ENCODE assay signal across 15 cellular contexts in genomic region chr19:48108997-48109782, GRCh38. TPM values are rescaled to one million over a fixed set of nuclear protein-coding genes. Genes with fewer than 3 reads are reported as not detected.
DNase-seq lines count a peak whose midpoint lies in the region; ATAC-seq and TF ChIP-seq lines count a peak whose summit lies in the region.
"Had no signal": no experiment of that assay in that cellular context is flagged by ENCODE, and none has a peak within 500 bp of the region (broad histone marks: within the 10 kb centered on the region; RNA-seq: fewer than 3 reads in every experiment).

No MANE protein-coding gene starts in this region.

- H3K4me1 Mint-ChIP-seq in activated CD4-positive, alpha-beta T cell treated with anti-CD3 and anti-CD28 coated beads, Interleukin-2, amount 10 ng/mL, durations not matched to agents 7 days and 5 days: peaks cover 27% of the 10 kb centered on the region
- H3K4me1 Mint-ChIP-seq in CD4-positive, CD25-positive, alpha-beta regulatory T cell: peaks cover 5 to 18% (median 11%) of the 10 kb centered on the region in 4 donors
- H3K4me1 Mint-ChIP-seq in activated T-helper 17 cell treated with anti-CD3 and anti-CD28 coated beads, Interleukin-2, amount 50 U/mL, for 72 hours: peaks cover 6% of the 10 kb centered on the region
- peaks cover 2 to 8% of the 10 kb centered on the region in 2 experiments; a peak in 2 of 4 replicates for H3K4me1 Mint-ChIP-seq in H9

- peak overlapping the region in 2 of 3 donors; percentile 33 to 80 for H3K9ac ChIP-seq in skeletal muscle tissue (ENCODE audit: low read depth in 1 of 3, low read length in 3 of 3)
- H3K9ac ChIP-seq in H9 (ENCODE audit: extremely low read depth, insufficient read length, low read length): no peak overlapping the region

- no peak overlapping the region for H2AFZ ChIP-seq in H9 (ENCODE audit: low read length)

- no peak overlapping the region for H3K18ac ChIP-seq in H9 (ENCODE audit: insufficient read length, low read depth, low read length)

- H3K23ac ChIP-seq in H9 (ENCODE audit: insufficient read length, low read depth, low read length): no peak overlapping the region

- DNase-seq in activated CD4-positive, alpha-beta T cell treated with anti-CD3 and anti-CD28 coated beads, Interleukin-2, amount 10 ng/mL, durations not matched to agents 7 days and 5 days: no peak
- no peak for DNase-seq in activated CD4-positive, alpha-beta T cell treated with anti-CD3 and anti-CD28 coated beads for 1 hour
- no peak for DNase-seq in CD4-positive, CD25-positive, alpha-beta regulatory T cell
- DNase-seq in NCI-H2107 (lab: John Stamatoyannopoulos, UW) (no peak), H9 (no peak), pons (ENCODE audit: low spot score) (no peak)
- DNase-seq: ACHN; activated CD4-positive, CD25-positive, alpha-beta regulatory T cell; CD4-positive, alpha-beta memory T cell; foreskin keratinocyte; HFFc6; left lung; NCI-H748 treated with DMSO at 0.1 percent for 48 hours had no signal

- no peak overlapping the region for H4K8ac ChIP-seq in H9 (replicated peaks; ENCODE audit: insufficient read length, low read depth, low read length)

- no peaks in the 10 kb centered on the region for H3K79me2 ChIP-seq in H9 (ENCODE audit: insufficient read depth, low read length)

- H2AK5ac ChIP-seq in H9 (ENCODE audit: insufficient read length, low read length): no peak overlapping the region

- no peak overlapping the region for H3K56ac ChIP-seq in H9 (ENCODE audit: insufficient read length, low read depth, low read length)

- ATAC-seq in CD4-positive, CD25-positive, alpha-beta regulatory T cell (ENCODE audit: low read depth in 2 of 2): no peak
- no peak for ATAC-seq in activated T-helper 17 cell treated with anti-CD3 and anti-CD28 coated beads, Interleukin-2, amount 50 U/mL, for 72 hours (replicated peaks)
- ATAC-seq: foreskin keratinocyte, left lung had no signal

- H3K36me3 ChIP-seq in CD4-positive, CD25-positive, alpha-beta regulatory T cell (ENCODE audit: control insufficient read depth, insufficient read depth, low read length): no peaks in the 10 kb centered on the region
- H3K36me3 ChIP-seq in skeletal muscle tissue (ENCODE audit: control insufficient read depth in 3 of 3, insufficient read depth in 3 of 3, low read length in 3 of 3): peaks cover 10 to 14% (median 10%) of the 10 kb centered on the region in 3 donors
- H3K36me3 ChIP-seq: left lung had no signal

- H3K9me3 ChIP-seq in CD4-positive, CD25-positive, alpha-beta regulatory T cell (ENCODE audit: control insufficient read depth in 2 of 2, low read length in 2 of 2): no peaks in the 10 kb centered on the region
- no peaks in the 10 kb centered on the region for H3K9me3 ChIP-seq in skeletal muscle tissue (ENCODE audit: control insufficient read depth in 3 of 3, low read length in 3 of 3)
- H3K9me3 ChIP-seq in H9 (ENCODE audit: control insufficient read depth, low read depth, low read length): no peaks in the 10 kb centered on the region
- H3K9me3 ChIP-seq: left lung had no signal

- no peak overlapping the region for H3T11ph ChIP-seq in H9 (ENCODE audit: low read length)

- POLR2A ChIA-PET in activated CD4-positive, alpha-beta T cell treated with anti-CD3 and anti-CD28 coated beads, Interleukin-2, amount 10 ng/mL, durations not matched to agents 7 days and 5 days (lab: Charles Lee): no interaction called here

- no peaks in the 10 kb centered on the region for H3K27me3 ChIP-seq in CD4-positive, CD25-positive, alpha-beta regulatory T cell (ENCODE audit: control insufficient read depth, insufficient read depth, low read length)
- H3K27me3 ChIP-seq in skeletal muscle tissue (ENCODE audit: control insufficient read depth in 3 of 3, insufficient read depth in 3 of 3, low read length in 3 of 3): no peaks in the 10 kb centered on the region
- no peaks in the 10 kb centered on the region for H3K27me3 ChIP-seq in H9 (ENCODE audit: insufficient read depth, low read length)
- H3K27me3 ChIP-seq: foreskin keratinocyte, left lung had no signal

- H3K27ac Mint-ChIP-seq in activated CD4-positive, alpha-beta T cell treated with anti-CD3 and anti-CD28 coated beads, Interleukin-2, amount 10 ng/mL, durations not matched to agents 7 days and 5 days: no peak overlapping the region
- H3K27ac Mint-ChIP-seq in CD4-positive, CD25-positive, alpha-beta regulatory T cell: no peak overlapping the region
- H3K27ac Mint-ChIP-seq in activated T-helper 17 cell treated with anti-CD3 and anti-CD28 coated beads, Interleukin-2, amount 50 U/mL, for 72 hours: peak overlapping the region; percentile 73
- peak overlapping the region in 1 of 3 experiments; percentile 27; a peak in 1 of 7 replicates for H3K27ac Mint-ChIP-seq in H9

- H3K4me1 ChIP-seq in CD4-positive, CD25-positive, alpha-beta regulatory T cell (ENCODE audit: control insufficient read depth, insufficient read depth, low read length, poor library complexity, severe bottlenecking): peaks cover 4% of the 10 kb centered on the region
- peaks cover 19 to 35% (median 31%) of the 10 kb centered on the region in 3 donors for H3K4me1 ChIP-seq in skeletal muscle tissue (ENCODE audit: control insufficient read depth in 3 of 3, insufficient read depth in 3 of 3, low read length in 3 of 3)
- H3K4me1 ChIP-seq in H9 (ENCODE audit: insufficient read depth, low read length): no peaks in the 10 kb centered on the region; the same call in 1 of the 2 replicates

- no peaks in the 10 kb centered on the region for H3K9me3 Mint-ChIP-seq in activated CD4-positive, alpha-beta T cell treated with anti-CD3 and anti-CD28 coated beads, Interleukin-2, amount 10 ng/mL, durations not matched to agents 7 days and 5 days
- H3K9me3 Mint-ChIP-seq in CD4-positive, CD25-positive, alpha-beta regulatory T cell: peaks cover 0 to 2% (median 0%) of the 10 kb centered on the region in 7 donors
- no peaks in the 10 kb centered on the region for H3K9me3 Mint-ChIP-seq in activated T-helper 17 cell treated with anti-CD3 and anti-CD28 coated beads, Interleukin-2, amount 50 U/mL, for 72 hours
- H3K9me3 Mint-ChIP-seq in H9: peaks cover 0 to under 1% of the 10 kb centered on the region in 2 experiments; a peak in 1 of 5 replicates
- H3K9me3 Mint-ChIP-seq: CD4-positive, alpha-beta memory T cell; HFFc6 had no signal

- H3K4ac ChIP-seq in H9 (ENCODE audit: low read depth, low read length): no peak overlapping the region

- no CpG with 5 or more reads among the region's 15 CpGs for whole genome bisulfite sequencing in H9 (ENCODE audit: extremely low coverage, insufficient read length, low lambda C conversion rate)

- no peak overlapping the region for H3K4me3 ChIP-seq in CD4-positive, CD25-positive, alpha-beta regulatory T cell (ENCODE audit: low read depth, low read length)
- peak overlapping the region in 2 of 3 donors; percentile 71 to 94 for H3K4me3 ChIP-seq in skeletal muscle tissue (ENCODE audit: low read length in 3 of 3)

- no peaks in the 10 kb centered on the region for H4K20me1 ChIP-seq in H9 (ENCODE audit: control insufficient read depth, insufficient read depth, insufficient read length)

- peak overlapping the region; percentile 75 for H3K4me3 Mint-ChIP-seq in activated CD4-positive, alpha-beta T cell treated with anti-CD3 and anti-CD28 coated beads, Interleukin-2, amount 10 ng/mL, durations not matched to agents 7 days and 5 days
- peak overlapping the region; percentile 22 to 66 (median 45) for H3K4me3 Mint-ChIP-seq in CD4-positive, CD25-positive, alpha-beta regulatory T cell
- H3K4me3 Mint-ChIP-seq in activated T-helper 17 cell treated with anti-CD3 and anti-CD28 coated beads, Interleukin-2, amount 50 U/mL, for 72 hours: peak overlapping the region; percentile 89
- H3K4me3 Mint-ChIP-seq in H9: no peak overlapping the region
- H3K4me3 Mint-ChIP-seq: HFFc6 had no signal

- no peak overlapping the region for H2BK5ac ChIP-seq in H9 (ENCODE audit: insufficient read length, low read length)

- no peak overlapping the region for H2BK120ac ChIP-seq in H9 (ENCODE audit: low read depth, low read length, poor library complexity, severe bottlenecking)

- no peaks in the 10 kb centered on the region for H3K23me2 ChIP-seq in H9 (ENCODE audit: insufficient read length, low read depth, low read length, poor library complexity, severe bottlenecking)

- H3K36me3 Mint-ChIP-seq in activated CD4-positive, alpha-beta T cell treated with anti-CD3 and anti-CD28 coated beads, Interleukin-2, amount 10 ng/mL, durations not matched to agents 7 days and 5 days (ENCODE audit: low read depth): peaks cover under 1% of the 10 kb centered on the region
- peaks cover 1% of the 10 kb centered on the region for H3K36me3 Mint-ChIP-seq in CD4-positive, CD25-positive, alpha-beta regulatory T cell
- peaks cover 17% of the 10 kb centered on the region for H3K36me3 Mint-ChIP-seq in activated T-helper 17 cell treated with anti-CD3 and anti-CD28 coated beads, Interleukin-2, amount 50 U/mL, for 72 hours (ENCODE audit: low read depth)
- peaks cover 0 to 1% (median 1%) of the 10 kb centered on the region in 3 experiments; a peak in 4 of 7 replicates for H3K36me3 Mint-ChIP-seq in H9 (ENCODE audit: insufficient read depth in 1 of 3, low read depth in 3 of 3)

- no peak overlapping the region for H3K27ac ChIP-seq in CD4-positive, CD25-positive, alpha-beta regulatory T cell (ENCODE audit: insufficient read depth, low read length, poor library complexity, severe bottlenecking)
- H3K27ac ChIP-seq in skeletal muscle tissue (ENCODE audit: low read depth, low read length) (peak overlapping the region; percentile 93), H9 (ENCODE audit: insufficient read length, low read depth, low read length) (no peak overlapping the region)

- H2BK12ac ChIP-seq in H9 (ENCODE audit: insufficient read length, low read depth, low read length): no peak overlapping the region

- no peak overlapping the region for H3K4me2 ChIP-seq in H9 (ENCODE audit: insufficient read depth, insufficient read length, low read length)

- no peak for TF ChIP-seq CTCF in H9 (conservative IDR thresholded peaks at IDR 0.05)

- H3K27me3 Mint-ChIP-seq in activated CD4-positive, alpha-beta T cell treated with anti-CD3 and anti-CD28 coated beads, Interleukin-2, amount 10 ng/mL, durations not matched to agents 7 days and 5 days: no peaks in the 10 kb centered on the region
- H3K27me3 Mint-ChIP-seq in CD4-positive, CD25-positive, alpha-beta regulatory T cell: no peaks in the 10 kb centered on the region
- H3K27me3 Mint-ChIP-seq in activated T-helper 17 cell treated with anti-CD3 and anti-CD28 coated beads, Interleukin-2, amount 50 U/mL, for 72 hours: no peaks in the 10 kb centered on the region
- H3K27me3 Mint-ChIP-seq in H9 (ENCODE audit: low read depth): peaks cover 5% of the 10 kb centered on the region

- no peak overlapping the region for H3K14ac ChIP-seq in H9 (ENCODE audit: insufficient read depth, low read length)

- CTCF ChIA-PET in activated CD4-positive, alpha-beta T cell treated with anti-CD3 and anti-CD28 coated beads, Interleukin-2, amount 10 ng/mL, durations not matched to agents 7 days and 5 days (lab: Charles Lee): interaction anchor here (1.0 to 3.1 kb wide), 3 partner anchors 10 to 182 kb away, joined by 3 to 13 read pairs (median 3); no protein-coding TSS in a partner anchor

- no peak overlapping the region for H2BK20ac ChIP-seq in H9 (ENCODE audit: low read depth, low read length, poor library complexity, severe bottlenecking)

- no peaks in the 10 kb centered on the region for H3K79me1 ChIP-seq in H9 (ENCODE audit: insufficient read depth, low read depth, low read length, poor library complexity, severe bottlenecking)

- no peak overlapping the region for H4K5ac ChIP-seq in H9 (ENCODE audit: insufficient read length, low read depth, low read length)

- no peak overlapping the region for H2BK15ac ChIP-seq in H9 (ENCODE audit: low read depth, low read length)

- H4K91ac ChIP-seq in H9 (ENCODE audit: insufficient read length, low read depth, low read length): no peak overlapping the region

RNA-seq across cellular contexts. Expression of gene PLA2G4C, which starts 1.4 kb away (rescaled TPM):
- 1 to 10 TPM; 4.3 to 5.3 TPM for total RNA-seq in activated CD4-positive, alpha-beta T cell treated with anti-CD3 and anti-CD28 coated beads, Interleukin-2, amount 10 ng/mL, durations not matched to agents 7 days and 5 days
- total RNA-seq in CD4-positive, CD25-positive, alpha-beta regulatory T cell: 3.5 TPM
- polyA plus RNA-seq in CD4-positive, CD25-positive, alpha-beta regulatory T cell: 1 to 10 TPM in 2 of 4 donors, under 1 TPM in 2; 0.59 to 2.7 (median 1.3) TPM
- total RNA-seq in activated T-helper 17 cell treated with anti-CD3 and anti-CD28 coated beads, Interleukin-2, amount 50 U/mL, for 72 hours: 10 to 100 TPM in 1 of 2 donors, 1 to 10 TPM in 1; 9.0 to 57.2 TPM
- total RNA-seq in skeletal muscle tissue: 33.9 TPM
- total RNA-seq in H9 (2021): 6.5 and 7.0 TPM in 2 replicates

Comparison
In these comparisons a context has a peak if more than half of its experiments do, and no peak if none do; other contexts are left out.
1. H3K4me3 Mint-ChIP-seq: peak in activated CD4-positive, alpha-beta T cell treated with anti-CD3 and anti-CD28 coated beads, Interleukin-2, amount 10 ng/mL, durations not matched to agents 7 days and 5 days (single experiment), CD4-positive, CD25-positive, alpha-beta regulatory T cell (4 of 4) and activated T-helper 17 cell treated with anti-CD3 and anti-CD28 coated beads, Interleukin-2, amount 50 U/mL, for 72 hours (single experiment); none in H9 (0 of 2).